In the genomic region with DNA sequence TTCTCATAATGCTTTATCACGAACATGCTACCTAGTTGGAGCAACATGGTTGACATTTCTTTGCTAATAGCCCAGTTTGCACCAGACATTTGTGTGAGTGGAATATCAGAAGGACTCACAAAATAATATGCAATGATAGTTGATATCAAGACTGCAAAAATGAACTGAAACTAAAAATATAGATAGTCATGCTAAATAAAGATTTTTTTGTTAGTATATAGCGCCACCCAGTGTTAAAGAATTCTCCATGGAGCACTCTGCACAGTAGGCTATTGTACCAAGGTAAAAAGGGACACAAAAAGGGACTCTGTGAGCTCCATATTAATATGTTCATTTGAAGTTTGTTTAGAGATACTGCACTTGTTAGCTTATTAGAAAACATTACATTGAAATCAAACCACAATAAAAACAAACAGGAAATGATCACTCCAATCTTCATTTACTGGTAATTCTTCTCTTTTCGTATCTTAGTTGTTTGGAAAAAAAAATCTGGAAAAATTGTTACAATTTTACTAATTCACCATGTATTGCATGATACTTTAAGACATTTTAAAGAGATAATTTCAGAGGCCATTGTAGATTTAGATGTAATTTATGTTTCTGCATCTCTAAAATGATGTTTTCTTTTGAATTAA, we compare ENCODE assay signal across 8 cellular contexts.
DNase-seq lines count a peak whose midpoint lies in the region; ATAC-seq and TF ChIP-seq lines count a peak whose summit lies in the region.

No MANE protein-coding gene starts in this region.

- no peak for ATAC-seq in HG02610 (IDR thresholded peaks at IDR 0.05; ENCODE audit: unreplicated experiment)

- H3K4me3 ChIP-seq in fibroblast of the aortic adventitia (ENCODE audit: low read depth, low read length) (no peak overlapping the region), retinal pigment epithelial cell (ENCODE audit: low read length) (peak overlapping the region; percentile 26)

- in situ Hi-C loops in G401 (cut with HindIII; ENCODE audit: low sequenced_read_pairs) (no loop called here), KBM-7 (cut with MboI; ENCODE audit: low pct_unique_long_range_greater_than_20kb, low sequenced_read_pairs) (no loop called here)

- TF ChIP-seq CTCF in fibroblast of the aortic adventitia (IDR thresholded peaks at IDR 0.05; ENCODE audit: insufficient read depth, low read length) (no peak), retinal pigment epithelial cell (conservative IDR thresholded peaks at IDR 0.05; ENCODE audit: low read depth, low read length) (peak; percentile 60)

- DNase-seq in G401 (ENCODE audit: low spot score) = peak; percentile 49
- DNase-seq in KBM-7 = peak; percentile 62
- peak; percentile 56 to 57 for DNase-seq in SHP77 (lab: John Stamatoyannopoulos, UW)
- peak; percentile 11 for DNase-seq in fibroblast of the aortic adventitia (ENCODE audit: low read depth)
- peak; percentile 4 for DNase-seq in retinal pigment epithelial cell (ENCODE audit: low read depth)
- no peak for DNase-seq in central memory CD4-positive, alpha-beta T cell
- DNase-seq in EL = no peak

Comparison
In these comparisons a context has a peak if more than half of its experiments do, and no peak if none do; other contexts are left out.
1. DNase-seq: peak in G401 (single experiment), KBM-7 (single experiment), SHP77 (2 of 2), fibroblast of the aortic adventitia (single experiment) and retinal pigment epithelial cell (single experiment); none in central memory CD4-positive, alpha-beta T cell (single experiment) and EL (single experiment).